Comparison of ENCODE assay signal across 1 cellular context in genomic region chr14:50121506-50121905, GRCh38.
TF ChIP-seq lines count a peak whose summit lies in the region.

No MANE protein-coding gene starts in this region.

TF ChIP-seq in GM23338, 12 proteins besides CTCF, POLR2A, EP300 and RAD21 (continued from another document):
- TF ChIP-seq ZNF462 (CRISPR knock-in tag; IDR thresholded peaks at IDR 0.05), result no peak
